Comparison of ENCODE assay signal across 8 cellular contexts in the genomic region with DNA sequence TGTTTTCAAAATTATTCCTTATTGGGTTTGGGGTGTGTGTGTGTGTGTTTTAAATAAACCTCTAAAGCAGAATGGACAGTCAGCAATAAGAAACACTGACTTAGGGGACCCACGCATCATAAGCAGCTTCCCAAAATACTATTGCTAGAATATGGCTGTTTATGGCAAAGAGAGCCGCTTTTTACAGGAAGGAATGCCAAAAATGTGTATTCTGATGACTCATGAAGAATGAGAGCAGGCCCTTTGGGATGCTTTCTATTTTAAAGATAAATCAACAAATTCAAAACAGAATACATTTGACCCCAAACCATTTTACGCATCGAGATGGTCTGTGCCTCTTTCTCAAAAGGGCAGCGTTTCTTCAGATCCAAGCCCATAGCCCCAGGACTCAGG. TPM values are rescaled to one million over a fixed set of nuclear protein-coding genes. Genes with fewer than 3 reads are reported as not detected.
DNase-seq lines count a peak whose midpoint lies in the region; ATAC-seq and TF ChIP-seq lines count a peak whose summit lies in the region.
"Had no signal": no experiment of that assay in that cellular context is flagged by ENCODE, and none has a peak within 500 bp of the region (broad histone marks: within the 10 kb centered on the region; RNA-seq: fewer than 3 reads in every experiment).

No MANE protein-coding gene starts in this region.

- TF ChIP-seq RAD21 in liver (IDR thresholded peaks at IDR 0.05): peak in 1 of 2 donors; percentile 5

- intact Hi-C loops in body of pancreas (cut with DNase I): no loop called here
- intact Hi-C loops in transverse colon (cut with DNase I; ENCODE audit: low total_unique reads): loop anchor here (5.0 kb wide), 1 partner anchor 300 kb away; no protein-coding TSS in a partner anchor

- no peak overlapping the region for H3K4me3 Mint-ChIP-seq in naive thymus-derived CD8-positive, alpha-beta T cell

- H3K4me1 ChIP-seq in HUES64 (ENCODE audit: insufficient read depth, low read length): peaks cover 20% of the 10 kb centered on the region
- no peaks in the 10 kb centered on the region for H3K4me1 ChIP-seq in body of pancreas
- H3K4me1 ChIP-seq in liver (ENCODE audit: control insufficient read depth in 4 of 4, insufficient read depth in 4 of 4, low read length in 3 of 4): peaks cover 7 to 26% (median 16%) of the 10 kb centered on the region in 4 donors
- H3K4me1 ChIP-seq in transverse colon: peaks cover 3 to 43% (median 13%) of the 10 kb centered on the region in 4 donors

- peaks cover 4 to 63% (median 39%) of the 10 kb centered on the region in 3 donors for H3K36me3 Mint-ChIP-seq in naive thymus-derived CD8-positive, alpha-beta T cell

- TF ChIP-seq CTCF in body of pancreas (IDR thresholded peaks at IDR 0.05) (no peak), liver (IDR thresholded peaks at IDR 0.05; ENCODE audit: low read depth, low read length, missing input control) (no peak), transverse colon (IDR thresholded peaks at IDR 0.05) (no peak)

- H3K4me1 Mint-ChIP-seq in naive thymus-derived CD8-positive, alpha-beta T cell: peaks cover 31 to 75% (median 48%) of the 10 kb centered on the region in 4 donors

- H3K27ac ChIP-seq in HUES64 (ENCODE audit: low read depth, low read length) (peak overlapping the region; percentile 54), body of pancreas (no peak overlapping the region), liver (ENCODE audit: low read depth in 1 of 2, low read length in 2 of 2) (peak overlapping the region in 1 of 2 donors; percentile 3), transverse colon (peak overlapping the region; percentile 12 to 58 (median 35))

- peak; percentile 24 for ATAC-seq in body of pancreas
- no peak for ATAC-seq in GM19324 (IDR thresholded peaks at IDR 0.05; ENCODE audit: low FRiP score, unreplicated experiment)
- no peak for ATAC-seq in naive thymus-derived CD8-positive, alpha-beta T cell

- POLR2A ChIA-PET in naive thymus-derived CD8-positive, alpha-beta T cell (lab: Charles Lee): no interaction called here

- peak overlapping the region in 2 of 10 donors; percentile 15 to 59 for H3K27ac Mint-ChIP-seq in naive thymus-derived CD8-positive, alpha-beta T cell

- DNase-seq in body of pancreas: no peak
- no peak for DNase-seq in transverse colon
- no peak for DNase-seq in naive thymus-derived CD8-positive, alpha-beta T cell
- no peak for DNase-seq in hippocampal formation (lab: John Stamatoyannopoulos, UW)
- DNase-seq: stimulated activated CD4-positive, alpha-beta T cell treated with anti-CD3 and anti-CD28 coated beads, Interleukin-15, amount 100 ng/mL, for 24 hours had no signal

- H3K36me3 ChIP-seq in HUES64 (ENCODE audit: insufficient read depth, low read length) (peaks cover 42% of the 10 kb centered on the region), body of pancreas (replicated peaks in 1 of 2; ENCODE audit: insufficient read depth in 1 of 2, low read depth in 2 of 2) (peaks cover 0 to 3% of the 10 kb centered on the region in 2 donors), liver (ENCODE audit: control insufficient read depth in 4 of 4, insufficient read depth in 3 of 4, low read depth in 1 of 4, low read length in 3 of 4) (peaks cover 0 to 5% (median 1%) of the 10 kb centered on the region in 4 donors), transverse colon (peaks cover 0 to 20% (median 6%) of the 10 kb centered on the region in 4 donors)

- H3K9ac ChIP-seq in HUES64 (ENCODE audit: low read depth, low read length) (0 out of 2 replicates have a peak overlapping the region, but pooled peaks have one; percentile 6), liver (ENCODE audit: low read depth in 1 of 2, low read length in 2 of 2) (no peak overlapping the region)

- no peaks in the 10 kb centered on the region for H3K27me3 Mint-ChIP-seq in naive thymus-derived CD8-positive, alpha-beta T cell

- WGBS in HUES64: 88% methylated on average over 4 of the region's 5 CpGs
- WGBS in body of pancreas, 2 donors: 79 to 81% methylated on average over 5 of the region's 5 CpGs
- 85% methylated on average over 5 of the region's 5 CpGs for WGBS in liver
- 69 to 86% methylated on average over 4 to 5 of the region's 5 CpGs for WGBS in transverse colon (ENCODE audit: low coverage in 1 of 2), 2 donors

- no peaks in the 10 kb centered on the region for H3K27me3 ChIP-seq in HUES64 (ENCODE audit: insufficient read depth, low read length)
- H3K27me3 ChIP-seq in body of pancreas: no peaks in the 10 kb centered on the region
- no peaks in the 10 kb centered on the region for H3K27me3 ChIP-seq in liver (ENCODE audit: control insufficient read depth in 4 of 4, insufficient read depth in 4 of 4, low read length in 3 of 4)
- no peaks in the 10 kb centered on the region for H3K27me3 ChIP-seq in transverse colon

- TF ChIP-seq EP300 in transverse colon (IDR thresholded peaks at IDR 0.05; ENCODE audit: low read depth): no peak

- H3K4me3 ChIP-seq in HUES64 (ENCODE audit: low read length) (no peak overlapping the region), body of pancreas (no peak overlapping the region), liver (ENCODE audit: low read depth in 1 of 3, low read length in 3 of 3) (no peak overlapping the region), transverse colon (no peak overlapping the region)

- H3K9me3 ChIP-seq in HUES64 (ENCODE audit: insufficient read depth, low read depth, low read length) (no peaks in the 10 kb centered on the region; the same call in 1 of the 2 replicates), body of pancreas (no peaks in the 10 kb centered on the region), liver (ENCODE audit: control insufficient read depth in 4 of 4, low read length in 3 of 4) (no peaks in the 10 kb centered on the region), transverse colon (no peaks in the 10 kb centered on the region)

- in situ Hi-C loops in transverse colon (cut with MboI; ENCODE audit: low pct_ligation_motif_present in 1 of 4, low pct_unique_long_range_greater_than_20kb in 1 of 4, low sequenced_read_pairs in 3 of 4): no loop called here

- TF ChIP-seq POLR2A in body of pancreas (IDR thresholded peaks at IDR 0.05) (no peak), transverse colon (IDR thresholded peaks at IDR 0.05) (no peak)

- H3K9me3 Mint-ChIP-seq in naive thymus-derived CD8-positive, alpha-beta T cell: peaks cover 0 to 3% (median 0%) of the 10 kb centered on the region in 9 donors

TF ChIP-seq in liver, 16 proteins besides CTCF, POLR2A, EP300 and RAD21:
- no peak for TF ChIP-seq GABPA (IDR thresholded peaks at IDR 0.05 in 1 of 2, conservative IDR thresholded peaks at IDR 0.05 in 1 of 2)
- TF ChIP-seq HNF4G (IDR thresholded peaks at IDR 0.05): no peak
- no peak for TF ChIP-seq FOXA2 (IDR thresholded peaks at IDR 0.05)
- TF ChIP-seq JUND (IDR thresholded peaks at IDR 0.05): peak in 1 of 2 donors; percentile 36
- no peak for TF ChIP-seq RXRA (IDR thresholded peaks at IDR 0.05)
- TF ChIP-seq EGR1 (IDR thresholded peaks at IDR 0.05; ENCODE audit: low read depth in 2 of 2): no peak
- TF ChIP-seq FOXA1 (IDR thresholded peaks at IDR 0.05): no peak
- peak; percentile 29 for TF ChIP-seq NR2F2 (IDR thresholded peaks at IDR 0.05)
- TF ChIP-seq ATF3 (IDR thresholded peaks at IDR 0.05): no peak

RNA-seq across cellular contexts. Expression of gene ARHGAP17, which starts 37.5 kb away (rescaled TPM):
- 54.9 TPM for polyA plus RNA-seq in HUES64 (2013, experiment 1 of 2)
- 59.2 TPM for polyA plus RNA-seq in HUES64 (2013, experiment 2 of 2)
- total RNA-seq in body of pancreas: 10 to 100 TPM; 35.9 to 54.7 TPM
- 10 to 100 TPM; 21.0 to 21.9 TPM for total RNA-seq in liver
- polyA plus RNA-seq in liver: 10 to 100 TPM in 1 of 2 donors, 1 to 10 TPM in 1; 9.7 to 11.3 TPM
- total RNA-seq in transverse colon: 100 to 1,000 TPM in 3 of 4 donors, 10 to 100 TPM in 1; 60.9 to 141 (median 102) TPM
- 10 to 100 TPM; 69.1 to 69.5 TPM for total RNA-seq in naive thymus-derived CD8-positive, alpha-beta T cell
- polyA plus RNA-seq in naive thymus-derived CD8-positive, alpha-beta T cell: 10 to 100 TPM; 18.2 to 38.6 (median 20.5) TPM

Comparison
In these comparisons a context has a peak if more than half of its experiments do, and no peak if none do; other contexts are left out.
1. H3K27ac ChIP-seq: peak in HUES64 (single experiment) and transverse colon (4 of 4); none in body of pancreas (0 of 4).